21 cellular contexts compared by ENCODE assay signal in genomic region chr17:78012428-78012827, GRCh38.
"Had no signal": no experiment of that assay in that cellular context is flagged by ENCODE, and none has a peak within 500 bp of the region (broad histone marks: within the 10 kb centered on the region; RNA-seq: fewer than 3 reads in every experiment).

No MANE protein-coding gene starts in this region.

- H3K27ac ChIP-seq: foreskin keratinocyte, left ventricle myocardium inferior, ovary, right atrium auricular region, sigmoid colon, skin epidermis, stomach, thoracic aorta, transverse colon had no signal

- DNase-seq: dermis blood vessel endothelial cell; erythroblast; foreskin keratinocyte; immature natural killer cell; left ventricle myocardium inferior; mesenchymal stem cell; natural killer cell; ovary; sigmoid colon; stimulated activated CD4-positive, alpha-beta T cell treated with anti-CD3 and anti-CD28 coated beads, Interleukin-2, amount 100 ng/mL, for 24 hours; stimulated activated CD4-positive, alpha-beta T cell treated with anti-CD3 and anti-CD28 coated beads, Interleukin-4, amount 100 ng/mL, for 4 hours; stimulated activated naive CD4-positive, alpha-beta T cell; stomach; substantia nigra; transverse colon had no signal

- H3K4me1 ChIP-seq: foreskin keratinocyte had no signal

- H3K4me3 Mint-ChIP-seq: endodermal cell, immature natural killer cell, natural killer cell, neural crest cell had no signal

- H3K4me3 ChIP-seq: left ventricle myocardium inferior, lung, ovary, right atrium auricular region, sigmoid colon, skin epidermis, stomach, thoracic aorta, transverse colon had no signal

- H3K9me3 ChIP-seq: left ventricle myocardium inferior, ovary, right atrium auricular region, sigmoid colon, stomach, thoracic aorta, transverse colon had no signal

- H3K9me3 Mint-ChIP-seq: endodermal cell, immature natural killer cell, natural killer cell, neural crest cell had no signal

- ATAC-seq: foreskin keratinocyte, natural killer cell had no signal

- H3K27me3 ChIP-seq: ovary, right atrium auricular region, sigmoid colon, stomach, transverse colon had no signal

- H3K36me3 ChIP-seq: ovary, transverse colon had no signal

- H3K27ac Mint-ChIP-seq: endodermal cell had no signal
